ENCODE assay signal across 10 cellular contexts in genomic region chr9:37999501-38000189, GRCh38.
A peak's percentile ranks its signal among the peaks of the same experiment; 100 is the strongest.
DNase-seq lines count a peak whose midpoint lies in the region; ATAC-seq and TF ChIP-seq lines count a peak whose summit lies in the region.
"Had no signal": no experiment of that assay in that cellular context is flagged by ENCODE, and none has a peak within 500 bp of the region (broad histone marks: within the 10 kb centered on the region; RNA-seq: fewer than 3 reads in every experiment).

No MANE protein-coding gene starts in this region.

- H3K9me3 ChIP-seq in HCT116 (ENCODE audit: control insufficient read depth in 1 of 2, insufficient read depth in 1 of 2, low read depth in 1 of 2, low read length in 2 of 2) (no peaks in the 10 kb centered on the region), PC-3 (ENCODE audit: low read length) (no peaks in the 10 kb centered on the region)
- H3K9me3 ChIP-seq: ovary had no signal

- H3K27ac ChIP-seq in HCT116 (ENCODE audit: low read depth, low read length) (peak overlapping the region; percentile 53), PC-3 (ENCODE audit: low read length) (peak overlapping the region; percentile 87)
- H3K27ac ChIP-seq: ovary had no signal

- no peak for TF ChIP-seq POLR2A in HCT116 (IDR thresholded peaks at IDR 0.05; ENCODE audit: borderline replicate concordance, extremely low read depth, insufficient read depth, insufficient read length)

- H3K9me2 ChIP-seq in HCT116 (ENCODE audit: insufficient read depth) (no peaks in the 10 kb centered on the region), PC-3 (replicated peaks; ENCODE audit: low read length) (no peaks in the 10 kb centered on the region)

- ATAC-seq in HCT116 (peak; percentile 41), PC-3 (peak; percentile 86), HG02840 (IDR thresholded peaks at IDR 0.05; ENCODE audit: low FRiP score, unreplicated experiment) (no peak)

- H3K27me3 ChIP-seq in HCT116 (ENCODE audit: insufficient read depth, low read length), result no peaks in the 10 kb centered on the region
- no peaks in the 10 kb centered on the region for H3K27me3 ChIP-seq in PC-3 (ENCODE audit: low read length)
- H3K27me3 ChIP-seq: ovary had no signal

- H3K4me3 ChIP-seq in HCT116 (replicated peaks in 1 of 2; ENCODE audit: low read depth in 1 of 2, low read length in 2 of 2) (peak overlapping the region in 1 of 2 experiments; percentile 25; a peak in 2 of 4 replicates), PC-3 (ENCODE audit: low read length) (no peak overlapping the region)
- H3K4me3 ChIP-seq: ovary had no signal

- H3K4me2 ChIP-seq in HCT116 (ENCODE audit: low read length), result peak overlapping the region; percentile 70
- H3K4me2 ChIP-seq in PC-3 (ENCODE audit: low read length), result peak overlapping the region; percentile 38

- CTCF ChIA-PET in HCT116 (lab: Charles Lee), result interaction anchor here (2.2 kb wide), 1 partner anchor 86 kb away, joined by 10 read pairs; no protein-coding TSS in a partner anchor
- CTCF ChIA-PET in PC-3 (lab: Charles Lee), result no interaction called here

- H2AFZ ChIP-seq in HCT116 (ENCODE audit: low read depth, low read length, poor library complexity, severe bottlenecking) (no peak overlapping the region), PC-3 (ENCODE audit: low read length) (no peak overlapping the region)

- DNase-seq in HCT116 (ENCODE audit: low read depth, low spot score) (no peak), PC-3 (peak; percentile 82), globus pallidus (ENCODE audit: low spot score) (peak; percentile 82), retina (peak; percentile 46), SHP77 (lab: John Stamatoyannopoulos, UW) (no peak), SW 1271 (lab: John Stamatoyannopoulos, UW) (no peak)
- DNase-seq: activated T-cell treated with anti-CD3 and anti-CD28 coated beads, Interleukin-2, amount 50 U/mL, for 1 hour; NCI-H510A treated with DMSO at 0.1 percent for 48 hours; ovary had no signal

- POLR2A ChIA-PET in HCT116 (lab: Charles Lee) (interaction anchor here (1.9 kb wide), 1 partner anchor 9 kb away, joined by 10 read pairs; no protein-coding TSS in a partner anchor), PC-3 (lab: Charles Lee; ENCODE audit: unreplicated experiment) (interaction anchor here (0.6 kb wide), 1 partner anchor 23 kb away, joined by 3 read pairs; no protein-coding TSS in a partner anchor)

- no peak for TF ChIP-seq RAD21 in HCT116 (IDR thresholded peaks at IDR 0.05; ENCODE audit: low read depth)

- RAD21 ChIA-PET in HCT116 (lab: Charles Lee; ENCODE audit: low non-redundant PET in 1 of 2, low total read pairs in 2 of 2, uncharacterized antibody in 2 of 2, unreplicated experiment in 2 of 2), result no interaction called here

- no peaks in the 10 kb centered on the region for H3F3A ChIP-seq in PC-3 (ENCODE audit: low read length, unreplicated experiment)

- intact Hi-C loops in HCT116 (cut with micrococcal nuclease) (no loop called here), PC-3 (cut with micrococcal nuclease) (no loop called here)

- no peak for TF ChIP-seq CTCF in HCT116 (IDR thresholded peaks at IDR 0.05 in 2 of 3, conservative IDR thresholded peaks at IDR 0.05 in 1 of 3; ENCODE audit: borderline replicate concordance in 1 of 3, insufficient read depth in 1 of 3, low read depth in 2 of 3, low read length in 2 of 3)
- no peak for TF ChIP-seq CTCF in PC-3 (conservative IDR thresholded peaks at IDR 0.05; ENCODE audit: low read depth, low read length)

- BruUV-seq in HCT116 (replicated peaks; lab: Mats Ljungman, UMichigan) (no TSS peak), PC-3 (replicated peaks; lab: Mats Ljungman, UMichigan) (no TSS peak)

- H3K9ac ChIP-seq in HCT116 (ENCODE audit: low read length) (peak overlapping the region; percentile 51), PC-3 (ENCODE audit: low read length) (peak overlapping the region; percentile 58)

- H3K79me2 ChIP-seq in HCT116 (ENCODE audit: insufficient read depth, low read length), result peaks cover 77% of the 10 kb centered on the region
- H3K79me2 ChIP-seq in PC-3 (ENCODE audit: low read length), result peaks cover 100% of the 10 kb centered on the region

- H4K20me1 ChIP-seq in HCT116 (ENCODE audit: insufficient read depth) (no peaks in the 10 kb centered on the region; the same call in 1 of the 2 replicates), PC-3 (ENCODE audit: low read length) (no peaks in the 10 kb centered on the region)

- H3K36me3 ChIP-seq in HCT116 (ENCODE audit: control insufficient read depth in 1 of 2, insufficient read depth in 2 of 2, low read length in 2 of 2), result no peaks in the 10 kb centered on the region
- peaks cover 23% of the 10 kb centered on the region; the same call in 1 of the 2 replicates for H3K36me3 ChIP-seq in PC-3 (ENCODE audit: low read depth, low read length)
- H3K36me3 ChIP-seq: ovary had no signal

- peaks cover 22 to 78% of the 10 kb centered on the region in 2 experiments for H3K4me1 ChIP-seq in HCT116 (ENCODE audit: control insufficient read depth in 1 of 2, insufficient read depth in 2 of 2, low read length in 2 of 2)
- peaks cover 30% of the 10 kb centered on the region for H3K4me1 ChIP-seq in PC-3 (ENCODE audit: insufficient read depth, low read length)

TF ChIP-seq in HCT116, 20 proteins besides CTCF, POLR2A, EP300 and RAD21:
- TF ChIP-seq ZBTB33 (IDR thresholded peaks at IDR 0.05; ENCODE audit: extremely low read depth, insufficient replicate concordance, low read length) (no peak), YY1 (IDR thresholded peaks at IDR 0.05; ENCODE audit: extremely low read depth, insufficient replicate concordance, low read depth, low read length) (no peak), CBX3 (IDR thresholded peaks at IDR 0.05; ENCODE audit: low read depth) (no peak), SRF (IDR thresholded peaks at IDR 0.05; ENCODE audit: low read depth) (no peak), REST (IDR thresholded peaks at IDR 0.05; ENCODE audit: low read depth) (no peak), SP1 (IDR thresholded peaks at IDR 0.05; ENCODE audit: low read depth) (no peak), MAX (IDR thresholded peaks at IDR 0.05) (no peak), ELF1 (IDR thresholded peaks at IDR 0.05; ENCODE audit: borderline replicate concordance, low read depth) (no peak), EGR1 (IDR thresholded peaks at IDR 0.05; ENCODE audit: low read depth) (no peak), POLR2AphosphoS5 (IDR thresholded peaks at IDR 0.05; ENCODE audit: low read depth, low read length) (no peak)

Comparison
In these comparisons a context has a peak if more than half of its experiments do, and no peak if none do; other contexts are left out.
1. DNase-seq: peak in PC-3 (single experiment), globus pallidus (single experiment) and retina (single experiment); none in HCT116 (single experiment), SHP77 (0 of 2) and SW 1271 (0 of 2).